Comparison of ENCODE assay signal across 1 cellular context in the genomic region with DNA sequence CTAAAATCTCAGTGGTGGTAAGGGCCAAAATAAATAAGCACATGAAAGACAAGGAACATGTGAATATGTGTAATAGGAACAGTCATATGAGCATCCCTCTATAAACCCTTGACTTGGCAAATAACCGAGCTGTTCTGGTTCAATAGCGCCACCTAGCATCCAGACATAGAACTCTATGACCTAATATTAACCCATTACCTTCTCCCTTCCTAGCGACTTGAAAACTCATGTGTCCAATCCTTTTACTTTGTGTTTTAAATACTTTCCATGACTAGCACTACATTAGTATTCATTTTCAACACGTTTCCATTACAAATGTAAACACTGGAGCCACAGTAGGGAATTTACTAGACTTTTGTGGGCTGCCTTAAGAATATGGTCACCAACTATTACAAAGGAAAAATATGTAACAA.
TF ChIP-seq lines count a peak whose summit lies in the region.

No MANE protein-coding gene starts in this region.

TF ChIP-seq in GM12878, 131 proteins besides CTCF, POLR2A, EP300 and RAD21 (continued from another document):
- TF ChIP-seq, protein P1, sequence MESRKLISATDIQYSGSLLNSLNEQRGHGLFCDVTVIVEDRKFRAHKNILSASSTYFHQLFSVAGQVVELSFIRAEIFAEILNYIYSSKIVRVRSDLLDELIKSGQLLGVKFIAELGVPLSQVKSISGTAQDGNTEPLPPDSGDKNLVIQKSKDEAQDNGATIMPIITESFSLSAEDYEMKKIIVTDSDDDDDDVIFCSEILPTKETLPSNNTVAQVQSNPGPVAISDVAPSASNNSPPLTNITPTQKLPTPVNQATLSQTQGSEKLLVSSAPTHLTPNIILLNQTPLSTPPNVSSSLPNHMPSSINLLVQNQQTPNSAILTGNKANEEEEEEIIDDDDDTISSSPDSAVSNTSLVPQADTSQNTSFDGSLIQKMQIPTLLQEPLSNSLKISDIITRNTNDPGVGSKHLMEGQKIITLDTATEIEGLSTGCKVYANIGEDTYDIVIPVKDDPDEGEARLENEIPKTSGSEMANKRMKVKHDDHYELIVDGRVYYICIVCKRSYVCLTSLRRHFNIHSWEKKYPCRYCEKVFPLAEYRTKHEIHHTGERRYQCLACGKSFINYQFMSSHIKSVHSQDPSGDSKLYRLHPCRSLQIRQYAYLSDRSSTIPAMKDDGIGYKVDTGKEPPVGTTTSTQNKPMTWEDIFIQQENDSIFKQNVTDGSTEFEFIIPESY (IDR thresholded peaks at IDR 0.05) = peak; percentile 75; the same call in 1 of the 2 replicates
- TF ChIP-seq CREM (IDR thresholded peaks at IDR 0.05; ENCODE audit: low read depth) (no peak), HCFC1 (IDR thresholded peaks at IDR 0.05; ENCODE audit: low read length) (no peak)
- TF ChIP-seq, protein P2, sequence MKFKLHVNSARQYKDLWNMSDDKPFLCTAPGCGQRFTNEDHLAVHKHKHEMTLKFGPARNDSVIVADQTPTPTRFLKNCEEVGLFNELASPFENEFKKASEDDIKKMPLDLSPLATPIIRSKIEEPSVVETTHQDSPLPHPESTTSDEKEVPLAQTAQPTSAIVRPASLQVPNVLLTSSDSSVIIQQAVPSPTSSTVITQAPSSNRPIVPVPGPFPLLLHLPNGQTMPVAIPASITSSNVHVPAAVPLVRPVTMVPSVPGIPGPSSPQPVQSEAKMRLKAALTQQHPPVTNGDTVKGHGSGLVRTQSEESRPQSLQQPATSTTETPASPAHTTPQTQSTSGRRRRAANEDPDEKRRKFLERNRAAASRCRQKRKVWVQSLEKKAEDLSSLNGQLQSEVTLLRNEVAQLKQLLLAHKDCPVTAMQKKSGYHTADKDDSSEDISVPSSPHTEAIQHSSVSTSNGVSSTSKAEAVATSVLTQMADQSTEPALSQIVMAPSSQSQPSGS (IDR thresholded peaks at IDR 0.05; ENCODE audit: low read length) = 0 out of 2 replicates have a peak, but pooled peaks have one; percentile 50
